8 cellular contexts compared by ENCODE assay signal in the genomic region with DNA sequence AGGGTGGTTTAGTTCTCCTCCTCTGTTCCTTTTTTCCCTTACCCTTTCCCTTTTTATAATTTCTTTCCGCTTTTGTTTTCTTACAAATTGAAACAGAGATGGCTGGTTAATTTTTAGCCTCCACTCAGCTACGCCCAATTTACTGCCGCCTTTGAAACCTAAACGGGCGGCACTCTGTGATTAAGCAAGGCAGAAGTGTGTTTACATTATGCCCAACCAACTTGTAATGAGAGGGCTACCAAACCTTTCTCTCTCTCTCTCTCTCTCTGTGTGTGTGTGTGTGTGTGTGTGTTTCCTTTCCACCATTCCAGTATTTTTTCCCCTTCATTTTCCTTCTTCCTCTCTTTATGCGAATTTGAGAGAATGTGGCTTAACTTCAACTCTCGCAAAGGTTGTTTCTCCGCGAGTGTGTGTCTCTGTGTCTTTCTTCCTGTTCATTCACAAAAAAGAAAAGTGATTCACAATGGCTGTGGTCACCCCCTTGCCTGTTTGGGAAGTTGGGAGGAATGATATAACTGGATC. TPM values are rescaled to one million over a fixed set of nuclear protein-coding genes. Genes with fewer than 3 reads are reported as not detected.
DNase-seq lines count a peak whose midpoint lies in the region; ATAC-seq and TF ChIP-seq lines count a peak whose summit lies in the region.

No MANE protein-coding gene starts in this region.

- H3K36me3 ChIP-seq in BE2C (peaks cover 10% of the 10 kb centered on the region), mucosa of stomach (ENCODE audit: control insufficient read depth, insufficient read depth, low read length) (no peaks in the 10 kb centered on the region)

- CTCF ChIA-PET in activated CD4-positive, alpha-beta T cell treated with anti-CD3 and anti-CD28 coated beads for 36 hours (lab: Charles Lee), result interaction anchor here (1.0 to 4.4 kb wide), 4 partner anchors 11 to 68 kb away, joined by 3 to 27 read pairs (median 4); no protein-coding TSS in a partner anchor

- peaks cover 53% of the 10 kb centered on the region for H3K4me1 Mint-ChIP-seq in chondrocyte (ENCODE audit: low read depth)
- peaks cover 18% of the 10 kb centered on the region for H3K4me1 Mint-ChIP-seq in activated CD4-positive, alpha-beta T cell treated with anti-CD3 and anti-CD28 coated beads for 36 hours
- peaks cover 17 to 30% of the 10 kb centered on the region in 2 donors for H3K4me1 Mint-ChIP-seq in immature natural killer cell
- peaks cover 20% of the 10 kb centered on the region for H3K4me1 Mint-ChIP-seq in activated CD4-positive, alpha-beta T cell treated with anti-CD3 and anti-CD28 coated beads, Interleukin-2, amount 10 ng/mL, durations not matched to agents 24 days and 14 days

- POLR2A ChIA-PET in activated CD4-positive, alpha-beta T cell treated with anti-CD3 and anti-CD28 coated beads for 36 hours (lab: Charles Lee), result no interaction called here

- H3K9me3 ChIP-seq in BE2C (no peaks in the 10 kb centered on the region), mucosa of stomach (ENCODE audit: control insufficient read depth, low read length) (no peaks in the 10 kb centered on the region)

- TF ChIP-seq CTCF in BE2C (IDR thresholded peaks at IDR 0.05; ENCODE audit: low read depth, low read length) (no peak), chondrocyte (IDR thresholded peaks at IDR 0.05) (no peak)

- H3K9ac ChIP-seq in mucosa of stomach (ENCODE audit: low read length), result peak overlapping the region; percentile 51

- H3K27me3 Mint-ChIP-seq in chondrocyte (ENCODE audit: low read depth), result peaks cover 9% of the 10 kb centered on the region
- H3K27me3 Mint-ChIP-seq in activated CD4-positive, alpha-beta T cell treated with anti-CD3 and anti-CD28 coated beads for 36 hours, result peaks cover 26% of the 10 kb centered on the region
- H3K27me3 Mint-ChIP-seq in immature natural killer cell (ENCODE audit: low read depth in 3 of 3), result peaks cover 22 to 36% (median 34%) of the 10 kb centered on the region in 3 donors
- H3K27me3 Mint-ChIP-seq in activated CD4-positive, alpha-beta T cell treated with anti-CD3 and anti-CD28 coated beads, Interleukin-2, amount 10 ng/mL, durations not matched to agents 24 days and 14 days, result peaks cover 44% of the 10 kb centered on the region

- H3K36me3 Mint-ChIP-seq in chondrocyte (ENCODE audit: low read depth) (peaks cover 39% of the 10 kb centered on the region), immature natural killer cell (peaks cover 4 to 8% (median 6%) of the 10 kb centered on the region in 3 donors)
- H3K36me3 Mint-ChIP-seq in activated CD4-positive, alpha-beta T cell treated with anti-CD3 and anti-CD28 coated beads for 36 hours (ENCODE audit: low read depth), result peaks cover 8% of the 10 kb centered on the region
- H3K36me3 Mint-ChIP-seq in activated CD4-positive, alpha-beta T cell treated with anti-CD3 and anti-CD28 coated beads, Interleukin-2, amount 10 ng/mL, durations not matched to agents 24 days and 14 days (ENCODE audit: low read depth), result peaks cover 4% of the 10 kb centered on the region

- H3K4me3 Mint-ChIP-seq in chondrocyte (ENCODE audit: unreplicated experiment) (no peak overlapping the region), immature natural killer cell (no peak overlapping the region)
- no peak overlapping the region for H3K4me3 Mint-ChIP-seq in activated CD4-positive, alpha-beta T cell treated with anti-CD3 and anti-CD28 coated beads for 36 hours
- no peak overlapping the region for H3K4me3 Mint-ChIP-seq in activated CD4-positive, alpha-beta T cell treated with anti-CD3 and anti-CD28 coated beads, Interleukin-2, amount 10 ng/mL, durations not matched to agents 24 days and 14 days

- peak overlapping the region; percentile 68; the same call in 1 of the 2 replicates for H3K4me3 ChIP-seq in BE2C (ENCODE audit: low read depth, low read length)
- H3K4me3 ChIP-seq in mucosa of stomach (ENCODE audit: low read length), result peak overlapping the region; percentile 33

- DNase-seq in BE2C (no peak), NCI-H2029 treated with DMSO at 0.1 percent for 48 hours (lab: John Stamatoyannopoulos, UW) (peak; percentile 44), chondrocyte (ENCODE audit: low spot score) (no peak), immature natural killer cell (no peak)
- no peak for DNase-seq in activated CD4-positive, alpha-beta T cell treated with anti-CD3 and anti-CD28 coated beads for 36 hours
- DNase-seq in activated CD4-positive, alpha-beta T cell treated with anti-CD3 and anti-CD28 coated beads, Interleukin-2, amount 10 ng/mL, durations not matched to agents 24 days and 14 days, result no peak
- no peak for DNase-seq in activated CD4-positive, alpha-beta T cell treated with anti-CD3 and anti-CD28 coated beads for 1 hour

- no peaks in the 10 kb centered on the region for H3K27me3 ChIP-seq in BE2C
- H3K27me3 ChIP-seq in mucosa of stomach (ENCODE audit: control insufficient read depth, insufficient read depth, low read length), result no peaks in the 10 kb centered on the region

- H3K9me3 Mint-ChIP-seq in chondrocyte (ENCODE audit: low read depth), result no peaks in the 10 kb centered on the region
- no peaks in the 10 kb centered on the region for H3K9me3 Mint-ChIP-seq in activated CD4-positive, alpha-beta T cell treated with anti-CD3 and anti-CD28 coated beads for 36 hours (ENCODE audit: low read depth)
- H3K9me3 Mint-ChIP-seq in immature natural killer cell, result peaks cover 0 to 1% (median 0%) of the 10 kb centered on the region in 6 donors
- no peaks in the 10 kb centered on the region for H3K9me3 Mint-ChIP-seq in activated CD4-positive, alpha-beta T cell treated with anti-CD3 and anti-CD28 coated beads, Interleukin-2, amount 10 ng/mL, durations not matched to agents 24 days and 14 days

- intact Hi-C loops in activated CD4-positive, alpha-beta T cell treated with anti-CD3 and anti-CD28 coated beads for 36 hours (cut with DNase I, micrococcal nuclease), result loop anchor here in 1 of 2 experiments (1.0 kb wide), 1 partner anchor 33 kb away; no protein-coding TSS in a partner anchor
- intact Hi-C loops in activated CD4-positive, alpha-beta T cell treated with anti-CD3 and anti-CD28 coated beads, Interleukin-2, amount 10 ng/mL, durations not matched to agents 24 days and 14 days (cut with micrococcal nuclease), result no loop called here

- peak overlapping the region; percentile 18 for H3K27ac Mint-ChIP-seq in chondrocyte (ENCODE audit: unreplicated experiment)
- H3K27ac Mint-ChIP-seq in activated CD4-positive, alpha-beta T cell treated with anti-CD3 and anti-CD28 coated beads for 36 hours, result no peak overlapping the region
- no peak overlapping the region for H3K27ac Mint-ChIP-seq in immature natural killer cell
- no peak overlapping the region for H3K27ac Mint-ChIP-seq in activated CD4-positive, alpha-beta T cell treated with anti-CD3 and anti-CD28 coated beads, Interleukin-2, amount 10 ng/mL, durations not matched to agents 24 days and 14 days

- H3K4me1 ChIP-seq in BE2C (peaks cover 13% of the 10 kb centered on the region), mucosa of stomach (ENCODE audit: control insufficient read depth, insufficient read depth, low read length) (peaks cover 66% of the 10 kb centered on the region)

- no peak for ATAC-seq in activated CD4-positive, alpha-beta T cell treated with anti-CD3 and anti-CD28 coated beads for 36 hours

RNA-seq across cellular contexts. Expression of gene NFIX, which starts 31.3 kb away (rescaled TPM):
- polyA plus RNA-seq in BE2C (2012; ENCODE audit: insufficient read depth, insufficient read length, low read depth), result 34.1 TPM
- total RNA-seq in chondrocyte, result 95.4 to 117 TPM (median 98.9 TPM) in 3 replicates
- total RNA-seq in activated CD4-positive, alpha-beta T cell treated with anti-CD3 and anti-CD28 coated beads for 36 hours, result 1 to 10 TPM; 4.3 to 4.8 TPM
- polyA plus RNA-seq in immature natural killer cell, result under 1 TPM in 1 of 3 donors, not detected in 2; 0.49 TPM
- 8.3 and 10.4 TPM in 2 replicates for total RNA-seq in activated CD4-positive, alpha-beta T cell treated with anti-CD3 and anti-CD28 coated beads, Interleukin-2, amount 10 ng/mL, durations not matched to agents 24 days and 14 days

RNA-seq across cellular contexts. Expression of gene DAND5, which starts 57.2 kb away (rescaled TPM):
- 0.25 TPM for polyA plus RNA-seq in BE2C (2012; ENCODE audit: insufficient read depth, insufficient read length, low read depth)
- total RNA-seq in chondrocyte, result 0.36 to 0.57 TPM (median 0.41 TPM) in 3 replicates
- under 1 TPM; 0.21 to 0.25 TPM for total RNA-seq in activated CD4-positive, alpha-beta T cell treated with anti-CD3 and anti-CD28 coated beads for 36 hours
- not detected for polyA plus RNA-seq in immature natural killer cell
- total RNA-seq in activated CD4-positive, alpha-beta T cell treated with anti-CD3 and anti-CD28 coated beads, Interleukin-2, amount 10 ng/mL, durations not matched to agents 24 days and 14 days, result 0.12 TPM in 1 of 2 replicates, not detected in the other
